ENCODE assay signal across 16 cellular contexts in genomic region chr12:122009741-122010140, GRCh38.
"Had no signal": no experiment of that assay in that cellular context is flagged by ENCODE, and none has a peak within 500 bp of the region (broad histone marks: within the 10 kb centered on the region; RNA-seq: fewer than 3 reads in every experiment).

No MANE protein-coding gene starts in this region.

- H3K36me3 ChIP-seq: right atrium auricular region, transverse colon had no signal

- H3K27ac Mint-ChIP-seq: activated naive CD8-positive, alpha-beta T cell treated with anti-CD3 and anti-CD28 coated beads, Interleukin-2, amount 50 U/mL, for 24 hours; activated T-helper 17 cell treated with anti-CD3 and anti-CD28 coated beads, Interleukin-2, amount 50 U/mL, for 72 hours; natural killer cell had no signal

- H3K4me3 Mint-ChIP-seq: activated naive CD8-positive, alpha-beta T cell treated with anti-CD3 and anti-CD28 coated beads, Interleukin-2, amount 50 U/mL, for 24 hours; activated T-helper 17 cell treated with anti-CD3 and anti-CD28 coated beads, Interleukin-2, amount 50 U/mL, for 72 hours; natural killer cell had no signal

- ATAC-seq: activated naive CD8-positive, alpha-beta T cell treated with anti-CD3 and anti-CD28 coated beads, Interleukin-2, amount 50 U/mL, for 24 hours; activated T-helper 17 cell treated with anti-CD3 and anti-CD28 coated beads, Interleukin-2, amount 50 U/mL, for 72 hours; left lobe of liver; mucosa of descending colon; natural killer cell had no signal

- H3K27ac ChIP-seq: epithelial cell of prostate, right atrium auricular region, transverse colon had no signal

- H3K4me1 ChIP-seq: transverse colon had no signal

- H3K36me3 Mint-ChIP-seq: natural killer cell had no signal

- H3K27me3 ChIP-seq: right atrium auricular region, transverse colon had no signal

- H3K4me3 ChIP-seq: mucosa of descending colon, right atrium auricular region, transverse colon had no signal

- H3K27me3 Mint-ChIP-seq: activated T-helper 17 cell treated with anti-CD3 and anti-CD28 coated beads, Interleukin-2, amount 50 U/mL, for 72 hours had no signal

- DNase-seq: activated CD4-positive, alpha-beta T cell treated with anti-CD3 and anti-CD28 coated beads, Interleukin-2, amount 50 U/mL, for 48 hours; activated naive CD4-positive, alpha-beta T cell treated with Interleukin-2 at 50 U/mL for 16 hours; activated naive CD8-positive, alpha-beta T cell treated with anti-CD3 and anti-CD28 coated beads, Interleukin-2, amount 50 U/mL, for 24 hours; foreskin melanocyte; mucosa of descending colon; natural killer cell; nucleus accumbens; stimulated activated CD4-positive, alpha-beta T cell treated with anti-CD3 and anti-CD28 coated beads, Interleukin-15, amount 100 ng/mL, for 24 hours; stimulated activated CD4-positive, alpha-beta T cell treated with anti-CD3 and anti-CD28 coated beads, Interleukin-4, amount 100 ng/mL, for 1 hour; stimulated activated naive CD4-positive, alpha-beta T cell treated with Interleukin-2 at 50 U/mL for 16 hours; T-helper 1 cell; transverse colon had no signal

- H3K9me3 Mint-ChIP-seq: activated naive CD8-positive, alpha-beta T cell treated with anti-CD3 and anti-CD28 coated beads, Interleukin-2, amount 50 U/mL, for 24 hours; activated T-helper 17 cell treated with anti-CD3 and anti-CD28 coated beads, Interleukin-2, amount 50 U/mL, for 72 hours; natural killer cell had no signal

- H3K9me3 ChIP-seq: mucosa of descending colon, right atrium auricular region, transverse colon had no signal
